In the genomic region with DNA sequence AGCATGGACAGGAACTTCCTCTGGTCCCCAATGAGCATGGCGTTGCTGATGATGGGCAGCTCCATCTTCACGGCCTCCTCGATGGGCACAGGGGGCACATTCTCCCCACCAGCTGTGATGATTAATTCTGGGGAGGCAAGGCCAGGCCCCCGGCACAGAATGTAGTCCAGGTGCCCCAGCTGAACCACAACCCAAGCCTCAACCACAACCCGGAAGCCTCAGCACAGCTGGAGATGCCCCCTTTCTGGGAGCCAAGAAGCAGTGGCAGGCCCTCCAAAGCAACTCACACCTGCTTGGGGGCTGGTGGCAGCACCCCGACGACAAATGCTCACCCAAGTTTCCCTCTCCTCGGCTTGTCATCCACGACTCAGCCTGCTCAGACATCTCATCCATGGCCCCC, we compare ENCODE assay signal across 20 cellular contexts. TPM values are rescaled to one million over a fixed set of nuclear protein-coding genes. Genes with fewer than 3 reads are reported as not detected.
A peak's percentile ranks its signal among the peaks of the same experiment; 100 is the strongest.
DNase-seq lines count a peak whose midpoint lies in the region; ATAC-seq and TF ChIP-seq lines count a peak whose summit lies in the region.
"Had no signal": no experiment of that assay in that cellular context is flagged by ENCODE, and none has a peak within 500 bp of the region (broad histone marks: within the 10 kb centered on the region; RNA-seq: fewer than 3 reads in every experiment).

No MANE protein-coding gene starts in this region.

- intact Hi-C loops in dendritic cell treated with granulocyte-macrophage colony-stimulating factor and Interleukin-4, amounts not matched to agents 40 ng/mL and 50 ng/mL, for 4 days (cut with micrococcal nuclease) = no loop called here
- intact Hi-C loops in activated T-helper 1 cell treated with anti-CD3 and anti-CD28 coated beads, Interleukin-12 subunit alpha, Interleukin-12 subunit beta, Interleukin-2, Interleukin-4 antibody, amounts not matched to agents 30 ng/mL and 10 ng/mL and 1 ng/mL, durations not matched to agents 14 hours and 24 hours and 36 hours (cut with micrococcal nuclease) = no loop called here

- H3K9me3 Mint-ChIP-seq in activated T-cell treated with anti-CD3 and anti-CD28 coated beads, Interleukin-2, amount 50 U/mL, for 72 hours = no peaks in the 10 kb centered on the region
- H3K9me3 Mint-ChIP-seq in activated T-cell treated with anti-CD3 and anti-CD28 coated beads, Interleukin-2, amount 50 U/mL, for 24 hours = no peaks in the 10 kb centered on the region
- no peaks in the 10 kb centered on the region for H3K9me3 Mint-ChIP-seq in dendritic cell treated with granulocyte-macrophage colony-stimulating factor and Interleukin-4, amounts not matched to agents 40 ng/mL and 50 ng/mL, for 4 days
- no peaks in the 10 kb centered on the region for H3K9me3 Mint-ChIP-seq in type B pancreatic cell
- no peaks in the 10 kb centered on the region for H3K9me3 Mint-ChIP-seq in activated T-helper 1 cell treated with anti-CD3 and anti-CD28 coated beads, Interleukin-12 subunit alpha, Interleukin-12 subunit beta, Interleukin-2, Interleukin-4 antibody, amounts not matched to agents 30 ng/mL and 10 ng/mL and 1 ng/mL, durations not matched to agents 14 hours and 24 hours and 36 hours
- H3K9me3 Mint-ChIP-seq: activated naive CD4-positive, alpha-beta T cell treated with anti-CD3 and anti-CD28 coated beads, Interleukin-2, amount 50 U/mL, for 24 hours; GM23338 had no signal

- H3K36me3 Mint-ChIP-seq in activated T-cell treated with anti-CD3 and anti-CD28 coated beads, Interleukin-2, amount 50 U/mL, for 72 hours (ENCODE audit: insufficient read depth in 2 of 2) = peaks cover 2 to 20% of the 10 kb centered on the region in 2 donors
- H3K36me3 Mint-ChIP-seq in activated T-cell treated with anti-CD3 and anti-CD28 coated beads, Interleukin-2, amount 50 U/mL, for 24 hours (ENCODE audit: low read depth) = peaks cover 46% of the 10 kb centered on the region
- H3K36me3 Mint-ChIP-seq in dendritic cell treated with granulocyte-macrophage colony-stimulating factor and Interleukin-4, amounts not matched to agents 40 ng/mL and 50 ng/mL, for 4 days (ENCODE audit: low read depth) = peaks cover 27% of the 10 kb centered on the region
- H3K36me3 Mint-ChIP-seq in type B pancreatic cell = peaks cover 11% of the 10 kb centered on the region
- peaks cover 33% of the 10 kb centered on the region for H3K36me3 Mint-ChIP-seq in activated T-helper 1 cell treated with anti-CD3 and anti-CD28 coated beads, Interleukin-12 subunit alpha, Interleukin-12 subunit beta, Interleukin-2, Interleukin-4 antibody, amounts not matched to agents 30 ng/mL and 10 ng/mL and 1 ng/mL, durations not matched to agents 14 hours and 24 hours and 36 hours (ENCODE audit: low read depth)

- H3K27ac Mint-ChIP-seq in activated T-cell treated with anti-CD3 and anti-CD28 coated beads, Interleukin-2, amount 50 U/mL, for 72 hours = peak overlapping the region; percentile 6
- no peak overlapping the region for H3K27ac Mint-ChIP-seq in activated T-cell treated with anti-CD3 and anti-CD28 coated beads, Interleukin-2, amount 50 U/mL, for 24 hours
- peak overlapping the region; percentile 2 for H3K27ac Mint-ChIP-seq in dendritic cell treated with granulocyte-macrophage colony-stimulating factor and Interleukin-4, amounts not matched to agents 40 ng/mL and 50 ng/mL, for 4 days
- no peak overlapping the region for H3K27ac Mint-ChIP-seq in type B pancreatic cell
- no peak overlapping the region for H3K27ac Mint-ChIP-seq in activated T-helper 1 cell treated with anti-CD3 and anti-CD28 coated beads, Interleukin-12 subunit alpha, Interleukin-12 subunit beta, Interleukin-2, Interleukin-4 antibody, amounts not matched to agents 30 ng/mL and 10 ng/mL and 1 ng/mL, durations not matched to agents 14 hours and 24 hours and 36 hours
- H3K27ac Mint-ChIP-seq: activated naive CD4-positive, alpha-beta T cell treated with anti-CD3 and anti-CD28 coated beads, Interleukin-2, amount 50 U/mL, for 24 hours; GM23338 had no signal

- DNase-seq in activated T-cell treated with anti-CD3 and anti-CD28 coated beads, Interleukin-2, amount 50 U/mL, for 72 hours = peak; percentile 29 to 39
- no peak for DNase-seq in activated T-cell treated with anti-CD3 and anti-CD28 coated beads, Interleukin-2, amount 50 U/mL, for 24 hours
- peak; percentile 68 for DNase-seq in NB4 (ENCODE audit: low read depth)
- DNase-seq in type B pancreatic cell (ENCODE audit: extremely low spot score, unreplicated experiment) = peak; percentile 48
- DNase-seq in medulla oblongata (ENCODE audit: extremely low spot score) = no peak
- no peak for DNase-seq in activated T-helper 1 cell treated with anti-CD3 and anti-CD28 coated beads, Interleukin-12 subunit alpha, Interleukin-12 subunit beta, Interleukin-2, Interleukin-4 antibody, amounts not matched to agents 30 ng/mL and 10 ng/mL and 1 ng/mL, durations not matched to agents 14 hours and 24 hours and 36 hours (ENCODE audit: low spot score)
- DNase-seq: ACHN; activated CD8-positive, alpha-beta memory T cell treated with anti-CD3 and anti-CD28 coated beads for 24 hours; Caco-2; effector CD8-positive, alpha-beta T cell; left colon; NCI-H1105; NCI-H2171; SHP77 treated with DMSO at 0.1 percent for 48 hours had no signal

- TF ChIP-seq POLR2A in NB4 (IDR thresholded peaks at IDR 0.05; ENCODE audit: extremely low read depth, insufficient read length) = no peak

- no peaks in the 10 kb centered on the region for H3K27me3 Mint-ChIP-seq in activated T-cell treated with anti-CD3 and anti-CD28 coated beads, Interleukin-2, amount 50 U/mL, for 72 hours (ENCODE audit: low read depth)
- H3K27me3 Mint-ChIP-seq in activated T-cell treated with anti-CD3 and anti-CD28 coated beads, Interleukin-2, amount 50 U/mL, for 24 hours = no peaks in the 10 kb centered on the region
- peaks cover 1% of the 10 kb centered on the region for H3K27me3 Mint-ChIP-seq in dendritic cell treated with granulocyte-macrophage colony-stimulating factor and Interleukin-4, amounts not matched to agents 40 ng/mL and 50 ng/mL, for 4 days
- peaks cover 2% of the 10 kb centered on the region for H3K27me3 Mint-ChIP-seq in type B pancreatic cell
- H3K27me3 Mint-ChIP-seq in activated T-helper 1 cell treated with anti-CD3 and anti-CD28 coated beads, Interleukin-12 subunit alpha, Interleukin-12 subunit beta, Interleukin-2, Interleukin-4 antibody, amounts not matched to agents 30 ng/mL and 10 ng/mL and 1 ng/mL, durations not matched to agents 14 hours and 24 hours and 36 hours (ENCODE audit: insufficient read depth) = no peaks in the 10 kb centered on the region
- H3K27me3 Mint-ChIP-seq: activated naive CD4-positive, alpha-beta T cell treated with anti-CD3 and anti-CD28 coated beads, Interleukin-2, amount 50 U/mL, for 24 hours had no signal

- TF ChIP-seq CTCF in NB4 (IDR thresholded peaks at IDR 0.05; ENCODE audit: low read depth, low read length) = no peak
- no peak for TF ChIP-seq CTCF in type B pancreatic cell (conservative IDR thresholded peaks at IDR 0.05)

- H3K4me3 ChIP-seq in NB4 (ENCODE audit: low read depth, low read length) = no peak overlapping the region
- H3K4me3 ChIP-seq: GM23338, prostate gland, suprapubic skin had no signal

- peak; percentile 50 to 60 for ATAC-seq in activated T-cell treated with anti-CD3 and anti-CD28 coated beads, Interleukin-2, amount 50 U/mL, for 72 hours (replicated peaks in 1 of 2)
- no peak for ATAC-seq in GM19324 (IDR thresholded peaks at IDR 0.05; ENCODE audit: low FRiP score, unreplicated experiment)
- ATAC-seq: GM23338, left colon had no signal

- peaks cover 22% of the 10 kb centered on the region for H3K4me1 Mint-ChIP-seq in activated T-cell treated with anti-CD3 and anti-CD28 coated beads, Interleukin-2, amount 50 U/mL, for 72 hours (ENCODE audit: low read depth)
- H3K4me1 Mint-ChIP-seq in activated T-cell treated with anti-CD3 and anti-CD28 coated beads, Interleukin-2, amount 50 U/mL, for 24 hours (ENCODE audit: low read depth) = peaks cover 24% of the 10 kb centered on the region
- H3K4me1 Mint-ChIP-seq in dendritic cell treated with granulocyte-macrophage colony-stimulating factor and Interleukin-4, amounts not matched to agents 40 ng/mL and 50 ng/mL, for 4 days (ENCODE audit: low read depth) = peaks cover 47% of the 10 kb centered on the region
- no peaks in the 10 kb centered on the region for H3K4me1 Mint-ChIP-seq in type B pancreatic cell (ENCODE audit: unreplicated experiment)
- peaks cover 40% of the 10 kb centered on the region for H3K4me1 Mint-ChIP-seq in activated T-helper 1 cell treated with anti-CD3 and anti-CD28 coated beads, Interleukin-12 subunit alpha, Interleukin-12 subunit beta, Interleukin-2, Interleukin-4 antibody, amounts not matched to agents 30 ng/mL and 10 ng/mL and 1 ng/mL, durations not matched to agents 14 hours and 24 hours and 36 hours (ENCODE audit: low read depth)
- H3K4me1 Mint-ChIP-seq: GM23338 had no signal

- H3K4me3 Mint-ChIP-seq in activated T-cell treated with anti-CD3 and anti-CD28 coated beads, Interleukin-2, amount 50 U/mL, for 72 hours = peak overlapping the region; percentile 17 to 31
- H3K4me3 Mint-ChIP-seq in activated T-cell treated with anti-CD3 and anti-CD28 coated beads, Interleukin-2, amount 50 U/mL, for 24 hours = no peak overlapping the region
- H3K4me3 Mint-ChIP-seq in dendritic cell treated with granulocyte-macrophage colony-stimulating factor and Interleukin-4, amounts not matched to agents 40 ng/mL and 50 ng/mL, for 4 days = no peak overlapping the region
- H3K4me3 Mint-ChIP-seq in type B pancreatic cell = no peak overlapping the region
- no peak overlapping the region for H3K4me3 Mint-ChIP-seq in activated T-helper 1 cell treated with anti-CD3 and anti-CD28 coated beads, Interleukin-12 subunit alpha, Interleukin-12 subunit beta, Interleukin-2, Interleukin-4 antibody, amounts not matched to agents 30 ng/mL and 10 ng/mL and 1 ng/mL, durations not matched to agents 14 hours and 24 hours and 36 hours
- H3K4me3 Mint-ChIP-seq: activated naive CD4-positive, alpha-beta T cell treated with anti-CD3 and anti-CD28 coated beads, Interleukin-2, amount 50 U/mL, for 24 hours; GM23338 had no signal

RNA-seq across cellular contexts. Expression of a gene that starts 25.2 kb away (rescaled TPM):
- 10 to 100 TPM; 83.6 to 92.7 TPM for total RNA-seq in activated T-cell treated with anti-CD3 and anti-CD28 coated beads, Interleukin-2, amount 50 U/mL, for 72 hours
- total RNA-seq in type B pancreatic cell (ENCODE audit: low replicate concordance) = 66.5 and 93.6 TPM in 2 replicates
- total RNA-seq in activated T-helper 1 cell treated with anti-CD3 and anti-CD28 coated beads, Interleukin-12 subunit alpha, Interleukin-12 subunit beta, Interleukin-2, Interleukin-4 antibody, amounts not matched to agents 30 ng/mL and 10 ng/mL and 1 ng/mL, durations not matched to agents 14 hours and 24 hours and 36 hours = 160 and 163 TPM in 2 replicates

RNA-seq across cellular contexts. Expression of a gene that starts 43.2 kb away (rescaled TPM):
- total RNA-seq in activated T-cell treated with anti-CD3 and anti-CD28 coated beads, Interleukin-2, amount 50 U/mL, for 72 hours = 1 to 10 TPM; 3.2 to 3.8 TPM
- 15.7 and 20.1 TPM in 2 replicates for total RNA-seq in type B pancreatic cell (ENCODE audit: low replicate concordance)
- 1.2 and 1.9 TPM in 2 replicates for total RNA-seq in activated T-helper 1 cell treated with anti-CD3 and anti-CD28 coated beads, Interleukin-12 subunit alpha, Interleukin-12 subunit beta, Interleukin-2, Interleukin-4 antibody, amounts not matched to agents 30 ng/mL and 10 ng/mL and 1 ng/mL, durations not matched to agents 14 hours and 24 hours and 36 hours

RNA-seq across cellular contexts. Expression of a gene that starts 60.0 kb away (rescaled TPM):
- total RNA-seq in activated T-cell treated with anti-CD3 and anti-CD28 coated beads, Interleukin-2, amount 50 U/mL, for 72 hours = under 1 TPM in 1 of 2 donors, not detected in 1; 0.32 TPM
- 0.71 TPM in 1 of 2 replicates, not detected in the other for total RNA-seq in type B pancreatic cell (ENCODE audit: low replicate concordance)
- 0.15 and 0.52 TPM in 2 replicates for total RNA-seq in activated T-helper 1 cell treated with anti-CD3 and anti-CD28 coated beads, Interleukin-12 subunit alpha, Interleukin-12 subunit beta, Interleukin-2, Interleukin-4 antibody, amounts not matched to agents 30 ng/mL and 10 ng/mL and 1 ng/mL, durations not matched to agents 14 hours and 24 hours and 36 hours
- total RNA-seq: Caco-2 had no signal

Comparison
In these comparisons a context has a peak if more than half of its experiments do, and no peak if none do; other contexts are left out.
1. DNase-seq: peak in activated T-cell treated with anti-CD3 and anti-CD28 coated beads, Interleukin-2, amount 50 U/mL, for 72 hours (2 of 2), NB4 (single experiment) and type B pancreatic cell (single experiment); none in activated T-cell treated with anti-CD3 and anti-CD28 coated beads, Interleukin-2, amount 50 U/mL, for 24 hours (single experiment), medulla oblongata (single experiment) and activated T-helper 1 cell treated with anti-CD3 and anti-CD28 coated beads, Interleukin-12 subunit alpha, Interleukin-12 subunit beta, Interleukin-2, Interleukin-4 antibody, amounts not matched to agents 30 ng/mL and 10 ng/mL and 1 ng/mL, durations not matched to agents 14 hours and 24 hours and 36 hours (single experiment).
2. H3K27ac Mint-ChIP-seq: peak in activated T-cell treated with anti-CD3 and anti-CD28 coated beads, Interleukin-2, amount 50 U/mL, for 72 hours (single experiment) and dendritic cell treated with granulocyte-macrophage colony-stimulating factor and Interleukin-4, amounts not matched to agents 40 ng/mL and 50 ng/mL, for 4 days (single experiment); none in activated T-cell treated with anti-CD3 and anti-CD28 coated beads, Interleukin-2, amount 50 U/mL, for 24 hours (single experiment), type B pancreatic cell (single experiment) and activated T-helper 1 cell treated with anti-CD3 and anti-CD28 coated beads, Interleukin-12 subunit alpha, Interleukin-12 subunit beta, Interleukin-2, Interleukin-4 antibody, amounts not matched to agents 30 ng/mL and 10 ng/mL and 1 ng/mL, durations not matched to agents 14 hours and 24 hours and 36 hours (single experiment).
3. H3K4me3 Mint-ChIP-seq: peak in activated T-cell treated with anti-CD3 and anti-CD28 coated beads, Interleukin-2, amount 50 U/mL, for 72 hours (2 of 2); none in activated T-cell treated with anti-CD3 and anti-CD28 coated beads, Interleukin-2, amount 50 U/mL, for 24 hours (single experiment), dendritic cell treated with granulocyte-macrophage colony-stimulating factor and Interleukin-4, amounts not matched to agents 40 ng/mL and 50 ng/mL, for 4 days (single experiment), type B pancreatic cell (single experiment) and activated T-helper 1 cell treated with anti-CD3 and anti-CD28 coated beads, Interleukin-12 subunit alpha, Interleukin-12 subunit beta, Interleukin-2, Interleukin-4 antibody, amounts not matched to agents 30 ng/mL and 10 ng/mL and 1 ng/mL, durations not matched to agents 14 hours and 24 hours and 36 hours (single experiment).